ENCODE assay signal across 20 cellular contexts in the genomic region with DNA sequence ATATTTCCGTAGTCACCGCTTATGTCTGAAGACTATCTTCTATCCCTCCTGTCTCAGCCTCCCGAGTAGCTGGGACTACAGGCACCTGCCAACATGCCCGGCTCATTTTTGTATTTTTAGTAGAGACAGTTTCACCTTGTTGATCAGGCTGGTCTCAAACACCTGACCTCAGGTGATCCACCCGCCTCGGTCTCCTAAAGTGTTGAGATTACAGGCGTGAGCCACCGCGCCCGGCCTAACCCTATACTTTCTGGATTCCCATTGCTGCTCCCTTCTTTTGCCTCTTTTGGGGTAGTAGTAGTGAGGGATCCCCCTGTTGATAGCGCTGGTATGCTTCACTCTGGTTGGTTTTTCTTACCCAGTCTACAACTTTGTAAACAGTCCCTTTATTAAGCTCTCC. TPM values are rescaled to one million over a fixed set of nuclear protein-coding genes. Genes with fewer than 3 reads are reported as not detected.
DNase-seq lines count a peak whose midpoint lies in the region; ATAC-seq and FAIRE-seq lines count a peak whose summit lies in the region.
"Had no signal": no experiment of that assay in that cellular context is flagged by ENCODE, and none has a peak within 500 bp of the region (broad histone marks: within the 10 kb centered on the region; RNA-seq: fewer than 3 reads in every experiment).

No MANE protein-coding gene starts in this region.

- 93 to 95% methylated on average over 11 of the region's 11 CpGs for WGBS in GM23248 (ENCODE audit: low coverage in 1 of 2, low lambda C conversion rate in 2 of 2, missing lambda C conversion rate in 2 of 2), 2 experiments

- H3K27ac ChIP-seq in GM23248 (0 out of 2 replicates have a peak overlapping the region, but pooled peaks have one; percentile 43), skeletal muscle tissue (ENCODE audit: low read depth, low read length) (peak overlapping the region; percentile 49)

- H3K4me3 ChIP-seq in GM23248 (no peak overlapping the region), skeletal muscle tissue (ENCODE audit: low read length in 3 of 3) (no peak overlapping the region)
- H3K4me3 ChIP-seq: gastroesophageal sphincter had no signal

- H4K20me1 ChIP-seq in GM23248 (ENCODE audit: insufficient read depth): no peaks in the 10 kb centered on the region

- H3K9ac ChIP-seq in GM23248 (no peak overlapping the region), skeletal muscle tissue (ENCODE audit: low read depth in 1 of 3, low read length in 3 of 3) (no peak overlapping the region)

- FAIRE-seq in frontal cortex (lab: Jason Lieb, UNC): no peak

- peaks cover 7 to 18% of the 10 kb centered on the region in 2 donors for H3K36me3 Mint-ChIP-seq in activated T-cell treated with anti-CD3 and anti-CD28 coated beads, Interleukin-2, amount 50 U/mL, for 72 hours (ENCODE audit: insufficient read depth in 2 of 2)
- peaks cover 22% of the 10 kb centered on the region for H3K36me3 Mint-ChIP-seq in activated naive CD8-positive, alpha-beta T cell treated with anti-CD3 and anti-CD28 coated beads for 36 hours

- H3K9me3 ChIP-seq in GM23248 (ENCODE audit: low read depth) (no peaks in the 10 kb centered on the region), skeletal muscle tissue (ENCODE audit: control insufficient read depth in 3 of 3, low read length in 3 of 3) (no peaks in the 10 kb centered on the region)
- H3K9me3 ChIP-seq: gastroesophageal sphincter had no signal

- H3K27me3 ChIP-seq in GM23248 (replicated peaks; ENCODE audit: insufficient read depth): no peaks in the 10 kb centered on the region
- no peaks in the 10 kb centered on the region for H3K27me3 ChIP-seq in skeletal muscle tissue (ENCODE audit: control insufficient read depth in 3 of 3, insufficient read depth in 3 of 3, low read length in 3 of 3)
- H3K27me3 ChIP-seq: gastroesophageal sphincter had no signal

- ATAC-seq in activated T-cell treated with anti-CD3 and anti-CD28 coated beads, Interleukin-2, amount 50 U/mL, for 72 hours (replicated peaks in 1 of 2): no peak
- ATAC-seq in HG03571 (IDR thresholded peaks at IDR 0.05; ENCODE audit: unreplicated experiment): no peak
- ATAC-seq: gastroesophageal sphincter had no signal

- H3K36me3 ChIP-seq in GM23248 (ENCODE audit: low read depth): peaks cover 18% of the 10 kb centered on the region
- peaks cover 7 to 12% (median 12%) of the 10 kb centered on the region in 3 donors for H3K36me3 ChIP-seq in skeletal muscle tissue (ENCODE audit: control insufficient read depth in 3 of 3, insufficient read depth in 3 of 3, low read length in 3 of 3)

- no peaks in the 10 kb centered on the region for H3K27me3 Mint-ChIP-seq in activated T-cell treated with anti-CD3 and anti-CD28 coated beads, Interleukin-2, amount 50 U/mL, for 72 hours (ENCODE audit: low read depth)
- H3K27me3 Mint-ChIP-seq in activated naive CD8-positive, alpha-beta T cell treated with anti-CD3 and anti-CD28 coated beads for 36 hours: no peaks in the 10 kb centered on the region

- in situ Hi-C loops in GM23248 (cut with MboI): loop anchor here (25.0 kb wide), 1 partner anchor 574 kb away; the partner anchor contains the start of genes MTFR1L and SELENON

- no peak overlapping the region for H2AFZ ChIP-seq in GM23248

- H3K9me2 ChIP-seq in GM23248 (ENCODE audit: insufficient read depth): no peaks in the 10 kb centered on the region

- no peak for DNase-seq in activated T-cell treated with anti-CD3 and anti-CD28 coated beads, Interleukin-2, amount 50 U/mL, for 72 hours
- no peak for DNase-seq in activated T-cell treated with anti-CD3 and anti-CD28 coated beads for 4 hours
- DNase-seq in GM23248: no peak
- no peak for DNase-seq in activated naive CD8-positive, alpha-beta T cell treated with anti-CD3 and anti-CD28 coated beads for 36 hours
- no peak for DNase-seq in frontal cortex (ENCODE audit: low spot score in 2 of 2)
- DNase-seq in Kasumi-1 (lab: John Stamatoyannopoulos, UW): no peak
- DNase-seq: amniotic stem cell; central memory CD4-positive, alpha-beta T cell; DND-41; NCI-H1092 treated with DMSO at 0.1 percent for 48 hours; stimulated activated CD4-positive, alpha-beta T cell treated with anti-CD3 and anti-CD28 coated beads, Interleukin-12 subunit alpha, Interleukin-12 subunit beta, amount 100 ng/mL, for 4 hours had no signal

- peaks cover 44% of the 10 kb centered on the region for H3K4me1 ChIP-seq in GM23248 (ENCODE audit: insufficient read depth)
- H3K4me1 ChIP-seq in skeletal muscle tissue (ENCODE audit: control insufficient read depth in 3 of 3, insufficient read depth in 3 of 3, low read length in 3 of 3): peaks cover 30 to 39% (median 38%) of the 10 kb centered on the region in 3 donors

- peak overlapping the region; percentile 74 for H3K27ac Mint-ChIP-seq in activated T-cell treated with anti-CD3 and anti-CD28 coated beads, Interleukin-2, amount 50 U/mL, for 72 hours
- H3K27ac Mint-ChIP-seq in activated naive CD8-positive, alpha-beta T cell treated with anti-CD3 and anti-CD28 coated beads for 36 hours: peak overlapping the region; percentile 3
- H3K27ac Mint-ChIP-seq: activated T-helper 2 cell treated with anti-CD3 and anti-CD28 coated beads, Interferon-gamma antibody, Interleukin-2, Interleukin-4, amounts not matched to agents 10 μg/mL and 5 μg/mL and 100 μg/mL, durations not matched to agents 14 hours and 24 hours and 36 hours had no signal

- peaks cover 57% of the 10 kb centered on the region for H3K4me1 Mint-ChIP-seq in activated T-cell treated with anti-CD3 and anti-CD28 coated beads, Interleukin-2, amount 50 U/mL, for 72 hours (ENCODE audit: low read depth)
- H3K4me1 Mint-ChIP-seq in activated naive CD8-positive, alpha-beta T cell treated with anti-CD3 and anti-CD28 coated beads for 36 hours: peaks cover 42% of the 10 kb centered on the region

- H3K9me3 Mint-ChIP-seq in activated T-cell treated with anti-CD3 and anti-CD28 coated beads, Interleukin-2, amount 50 U/mL, for 72 hours: no peaks in the 10 kb centered on the region
- no peaks in the 10 kb centered on the region for H3K9me3 Mint-ChIP-seq in activated naive CD8-positive, alpha-beta T cell treated with anti-CD3 and anti-CD28 coated beads for 36 hours
- H3K9me3 Mint-ChIP-seq: activated T-helper 2 cell treated with anti-CD3 and anti-CD28 coated beads, Interferon-gamma antibody, Interleukin-2, Interleukin-4, amounts not matched to agents 10 μg/mL and 5 μg/mL and 100 μg/mL, durations not matched to agents 14 hours and 24 hours and 36 hours had no signal

- no peak overlapping the region for H3K4me2 ChIP-seq in GM23248 (ENCODE audit: unreplicated experiment)

- peaks cover 47% of the 10 kb centered on the region for H3K79me2 ChIP-seq in GM23248 (ENCODE audit: insufficient read depth)

- H3K4me3 Mint-ChIP-seq in activated T-cell treated with anti-CD3 and anti-CD28 coated beads, Interleukin-2, amount 50 U/mL, for 72 hours: no peak overlapping the region
- H3K4me3 Mint-ChIP-seq in activated naive CD8-positive, alpha-beta T cell treated with anti-CD3 and anti-CD28 coated beads for 36 hours: no peak overlapping the region

- peaks cover 70% of the 10 kb centered on the region for H3F3A ChIP-seq in GM23248 (ENCODE audit: insufficient read depth)

RNA-seq across cellular contexts. Expression of gene SYF2, which starts 5.7 kb away (rescaled TPM):
- total RNA-seq in activated T-cell treated with anti-CD3 and anti-CD28 coated beads, Interleukin-2, amount 50 U/mL, for 72 hours: 10 to 100 TPM; 64.8 to 78.0 TPM
- 31.7 and 50.3 TPM in 2 replicates for total RNA-seq in GM23248 (2014; rRNA removed; shearing (Covaris generic))
- 39.9 and 40.5 TPM in 2 replicates for polyA plus RNA-seq in GM23248 (2016; fragmentation: Nextera tagmentation; extraction: Ambion mirVana)
- 10 to 100 TPM; 34.8 to 36.6 TPM for total RNA-seq in activated naive CD8-positive, alpha-beta T cell treated with anti-CD3 and anti-CD28 coated beads for 36 hours
- total RNA-seq in skeletal muscle tissue (33.9 TPM), frontal cortex (34.2 TPM)

RNA-seq across cellular contexts. Expression of gene RSRP1, which starts 9.2 kb away (rescaled TPM):
- total RNA-seq in activated T-cell treated with anti-CD3 and anti-CD28 coated beads, Interleukin-2, amount 50 U/mL, for 72 hours: 100 to 1,000 TPM; 181 to 271 TPM
- 138 and 139 TPM in 2 replicates for total RNA-seq in GM23248 (2014; rRNA removed; shearing (Covaris generic))
- polyA plus RNA-seq in GM23248 (2016; fragmentation: Nextera tagmentation; extraction: Ambion mirVana): 86.8 and 113 TPM in 2 replicates
- total RNA-seq in activated naive CD8-positive, alpha-beta T cell treated with anti-CD3 and anti-CD28 coated beads for 36 hours: 10 to 100 TPM; 63.1 to 67.6 TPM
- total RNA-seq in skeletal muscle tissue (46.4 TPM), frontal cortex (48.5 TPM)

RNA-seq across cellular contexts. Expression of gene RHD, which starts 34.3 kb away (rescaled TPM):
- total RNA-seq in activated T-cell treated with anti-CD3 and anti-CD28 coated beads, Interleukin-2, amount 50 U/mL, for 72 hours: under 1 TPM in 1 of 2 donors, not detected in 1; 0.12 TPM
- total RNA-seq in GM23248 (2014; rRNA removed; shearing (Covaris generic)): 0.25 TPM in 1 of 2 replicates, not detected in the other
- 0.32 and 0.33 TPM in 2 replicates for polyA plus RNA-seq in GM23248 (2016; fragmentation: Nextera tagmentation; extraction: Ambion mirVana)
- not detected for total RNA-seq in activated naive CD8-positive, alpha-beta T cell treated with anti-CD3 and anti-CD28 coated beads for 36 hours
- total RNA-seq in skeletal muscle tissue (2.1 TPM), frontal cortex (0.41 TPM)
- total RNA-seq: activated T-helper 2 cell treated with anti-CD3 and anti-CD28 coated beads, Interferon-gamma antibody, Interleukin-2, Interleukin-4, amounts not matched to agents 10 μg/mL and 5 μg/mL and 100 μg/mL, durations not matched to agents 14 hours and 24 hours and 36 hours; gastroesophageal sphincter; mesenteric fat pad; NCI-H460; renal cortical epithelial cell had no signal
- polyA plus RNA-seq: AG04450, esophagus had no signal
